Comparison of ENCODE assay signal across 8 cellular contexts in the genomic region with DNA sequence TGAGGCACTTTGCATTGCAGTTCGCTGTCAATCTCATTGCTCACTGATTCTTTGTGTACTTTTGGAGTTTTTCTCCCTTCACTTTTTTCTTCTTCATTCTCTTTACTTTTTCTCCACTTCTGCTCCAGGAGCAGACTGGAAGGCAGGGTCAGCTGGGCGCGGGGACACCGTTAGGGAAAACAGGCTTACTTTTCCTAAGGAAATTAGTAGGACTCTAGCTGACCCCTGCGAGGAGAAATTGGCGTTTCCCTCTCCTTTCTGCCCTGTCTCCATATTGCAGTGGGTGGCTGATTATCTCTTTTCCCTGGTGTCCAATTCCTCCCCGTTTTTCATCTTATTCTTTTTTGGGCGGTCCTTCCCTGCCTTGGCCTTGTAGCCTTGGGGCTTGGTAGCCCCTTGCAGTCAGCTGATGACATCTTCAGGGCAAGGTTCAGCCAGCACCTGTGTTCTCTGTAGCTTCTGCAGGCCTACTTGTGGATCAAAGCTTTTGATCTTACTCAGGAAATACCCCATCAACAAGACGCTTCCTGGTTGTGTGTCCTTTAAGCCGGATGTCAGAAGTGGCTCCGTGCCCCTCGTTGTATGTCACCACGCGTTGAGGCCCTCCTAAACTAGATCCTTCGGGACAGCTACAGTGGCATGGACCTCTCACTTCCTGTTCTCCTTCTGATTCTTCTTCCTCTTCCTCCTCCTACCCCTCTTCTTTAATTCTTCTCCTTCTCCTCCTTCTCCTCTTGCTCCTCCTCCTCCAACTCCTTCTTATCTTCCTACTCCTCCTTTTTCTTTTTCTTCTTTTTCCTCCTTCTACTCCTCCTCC. TPM values are rescaled to one million over a fixed set of nuclear protein-coding genes. Genes with fewer than 3 reads are reported as not detected.
DNase-seq lines count a peak whose midpoint lies in the region; ATAC-seq and TF ChIP-seq lines count a peak whose summit lies in the region.

No MANE protein-coding gene starts in this region.

- peaks cover 0 to 2% of the 10 kb centered on the region in 2 donors for H3K36me3 Mint-ChIP-seq in CD14-positive monocyte
- peaks cover 19% of the 10 kb centered on the region for H3K36me3 Mint-ChIP-seq in activated T-helper 17 cell treated with anti-CD3 and anti-CD28 coated beads, Interleukin-2, amount 50 U/mL, for 72 hours (ENCODE audit: low read depth)

- no peaks in the 10 kb centered on the region for H3K36me3 ChIP-seq in mucosa of rectum (ENCODE audit: control insufficient read depth in 2 of 2, insufficient read depth in 2 of 2, low read length in 2 of 2)

- no peak for TF ChIP-seq CTCF in CD14-positive monocyte (IDR thresholded peaks at IDR 0.05)

- DNase-seq in CD14-positive monocyte (ENCODE audit: low spot score) (no peak), T1000 (lab: John Stamatoyannopoulos, UW) (no peak)
- no peak for DNase-seq in activated CD4-positive, CD25-positive, alpha-beta regulatory T cell (lab: John Stamatoyannopoulos, UW)

- intact Hi-C loops in CD14-positive monocyte (cut with micrococcal nuclease): no loop called here

- H3K4me3 Mint-ChIP-seq in CD14-positive monocyte: peak overlapping the region; percentile 56 to 77
- H3K4me3 Mint-ChIP-seq in activated T-helper 17 cell treated with anti-CD3 and anti-CD28 coated beads, Interleukin-2, amount 50 U/mL, for 72 hours: peak overlapping the region; percentile 88

- ATAC-seq in GM21737 (IDR thresholded peaks at IDR 0.05; ENCODE audit: unreplicated experiment) (peak; percentile 30), HG02938 (IDR thresholded peaks at IDR 0.05; ENCODE audit: unreplicated experiment) (no peak), HG03045 (IDR thresholded peaks at IDR 0.05; ENCODE audit: unreplicated experiment) (no peak)
- ATAC-seq in activated T-helper 17 cell treated with anti-CD3 and anti-CD28 coated beads, Interleukin-2, amount 50 U/mL, for 72 hours (replicated peaks): no peak

- H3K27me3 Mint-ChIP-seq in CD14-positive monocyte (ENCODE audit: low read depth in 3 of 3): peaks cover 0 to 8% (median 1%) of the 10 kb centered on the region in 3 donors
- no peaks in the 10 kb centered on the region for H3K27me3 Mint-ChIP-seq in activated T-helper 17 cell treated with anti-CD3 and anti-CD28 coated beads, Interleukin-2, amount 50 U/mL, for 72 hours

- H3K27ac ChIP-seq in mucosa of rectum (ENCODE audit: low read depth in 2 of 2, low read length in 2 of 2): peak overlapping the region in 1 of 2 donors; percentile 16

- peaks cover 0 to 2% (median 0%) of the 10 kb centered on the region in 7 donors for H3K9me3 Mint-ChIP-seq in CD14-positive monocyte
- no peaks in the 10 kb centered on the region for H3K9me3 Mint-ChIP-seq in activated T-helper 17 cell treated with anti-CD3 and anti-CD28 coated beads, Interleukin-2, amount 50 U/mL, for 72 hours

- H3K4me1 ChIP-seq in mucosa of rectum (ENCODE audit: control insufficient read depth in 2 of 2, insufficient read depth in 2 of 2, low read length in 2 of 2): peaks cover 9 to 14% of the 10 kb centered on the region in 2 donors

- peaks cover 39% of the 10 kb centered on the region for H3K4me1 Mint-ChIP-seq in CD14-positive monocyte
- peaks cover 37% of the 10 kb centered on the region for H3K4me1 Mint-ChIP-seq in activated T-helper 17 cell treated with anti-CD3 and anti-CD28 coated beads, Interleukin-2, amount 50 U/mL, for 72 hours

- no peaks in the 10 kb centered on the region for H3K27me3 ChIP-seq in mucosa of rectum (ENCODE audit: control insufficient read depth in 2 of 2, insufficient read depth in 2 of 2, low read length in 2 of 2)

- peak overlapping the region in 1 of 2 donors; percentile 24 for H3K9ac ChIP-seq in mucosa of rectum (ENCODE audit: low read depth in 1 of 2, low read length in 2 of 2)

- H3K27ac Mint-ChIP-seq in CD14-positive monocyte: peak overlapping the region; percentile 82 to 95 (median 92)
- H3K27ac Mint-ChIP-seq in activated T-helper 17 cell treated with anti-CD3 and anti-CD28 coated beads, Interleukin-2, amount 50 U/mL, for 72 hours: peak overlapping the region; percentile 93

- H3K9me3 ChIP-seq in mucosa of rectum (ENCODE audit: control insufficient read depth in 2 of 2, low read length in 2 of 2): no peaks in the 10 kb centered on the region

- H3K4me3 ChIP-seq in mucosa of rectum (ENCODE audit: low read length in 2 of 2): peak overlapping the region; percentile 65 to 71

RNA-seq across cellular contexts. Expression of a gene that starts 36.1 kb away (rescaled TPM):
- 10 to 100 TPM; 22.1 to 24.9 TPM for polyA plus RNA-seq in CD14-positive monocyte
- 10 to 100 TPM; 33.6 to 46.0 TPM for total RNA-seq in activated T-helper 17 cell treated with anti-CD3 and anti-CD28 coated beads, Interleukin-2, amount 50 U/mL, for 72 hours
